In genomic region chr2:8494589-8494988, GRCh38 we compare ENCODE assay signal across 13 cellular contexts.
DNase-seq lines count a peak whose midpoint lies in the region; ATAC-seq and TF ChIP-seq lines count a peak whose summit lies in the region.
"Had no signal": no experiment of that assay in that cellular context is flagged by ENCODE, and none has a peak within 500 bp of the region (broad histone marks: within the 10 kb centered on the region; RNA-seq: fewer than 3 reads in every experiment).

No MANE protein-coding gene starts in this region.

- 61 to 72% methylated on average over 3 of the region's 3 CpGs for WGBS in heart right ventricle, 2 donors
- no CpG with 5 or more reads among the region's 3 CpGs for WGBS in neuronal stem cell (ENCODE audit: extremely low coverage in 2 of 2, insufficient read length in 2 of 2, insufficient replicate concordance in 1 of 2), 2 donors

- H3K79me1 ChIP-seq in neuronal stem cell (ENCODE audit: low read depth, low read length), result no peaks in the 10 kb centered on the region

- H2BK120ac ChIP-seq in neuronal stem cell (ENCODE audit: low read depth, low read length), result no peak overlapping the region

- peak overlapping the region; percentile 6 for H2BK15ac ChIP-seq in neuronal stem cell (ENCODE audit: low read length)

- H3K36me3 ChIP-seq in heart right ventricle, result no peaks in the 10 kb centered on the region
- H3K36me3 ChIP-seq in neuronal stem cell (replicated peaks in 1 of 2; ENCODE audit: control insufficient read depth in 2 of 2, insufficient read depth in 2 of 2, low read length in 2 of 2), result no peaks in the 10 kb centered on the region
- H3K36me3 ChIP-seq: upper lobe of left lung had no signal

- peak overlapping the region; percentile 40 for H2AK5ac ChIP-seq in neuronal stem cell (ENCODE audit: low read depth, low read length)

- intact Hi-C loops in heart right ventricle (cut with DNase I), result loop anchor here in 1 of 10 donors (10.0 kb wide), 1 partner anchor 110 kb away; no protein-coding TSS in a partner anchor

- ATAC-seq in heart right ventricle, result peak in 5 of 8 donors; percentile 18 to 55 (median 45)
- ATAC-seq in GM21381 (IDR thresholded peaks at IDR 0.05; ENCODE audit: unreplicated experiment), result no peak
- ATAC-seq in GM18907 (IDR thresholded peaks at IDR 0.05; ENCODE audit: unreplicated experiment), result no peak

- H3K4me3 ChIP-seq in heart right ventricle (no peak overlapping the region), neuronal stem cell (ENCODE audit: low read length in 2 of 2) (no peak overlapping the region)
- H3K4me3 ChIP-seq: upper lobe of left lung had no signal

- H3K9ac ChIP-seq in neuronal stem cell (ENCODE audit: low read depth, low read length, poor library complexity), result no peak overlapping the region

- no peak overlapping the region for H2BK5ac ChIP-seq in neuronal stem cell (ENCODE audit: low read length)

- peak overlapping the region; percentile 71 for H2AFZ ChIP-seq in neuronal stem cell (ENCODE audit: low read length)

- H3K4ac ChIP-seq in neuronal stem cell (ENCODE audit: low read length), result no peak overlapping the region

- peak overlapping the region; percentile 18 for H2BK12ac ChIP-seq in neuronal stem cell (ENCODE audit: low read length)

- H4K91ac ChIP-seq in neuronal stem cell (ENCODE audit: low read depth, low read length, poor library complexity), result peak overlapping the region; percentile 26

- H3K18ac ChIP-seq in neuronal stem cell (ENCODE audit: low read length), result no peak overlapping the region

- DNase-seq in HK-2 (ENCODE audit: unreplicated experiment) (peak; percentile 29), heart right ventricle (peak in 1 of 2 donors; percentile 37), neuronal stem cell (ENCODE audit: low spot score) (no peak), NCI-H226 (no peak)
- DNase-seq in effector CD4-positive, alpha-beta T cell, result no peak
- DNase-seq: activated gamma-delta T cell treated with Interleukin-2 at 50 U/mL for 16 hours; NCI-H2081 treated with DMSO at 0.1 percent for 48 hours; retina; stimulated activated CD4-positive, alpha-beta T cell treated with anti-CD3 and anti-CD28 coated beads, Interleukin-2, amount 100 ng/mL, for 48 hours had no signal

- no peak overlapping the region for H3K14ac ChIP-seq in neuronal stem cell (ENCODE audit: low read length)

- H3K27me3 ChIP-seq in heart right ventricle, result no peaks in the 10 kb centered on the region
- peaks cover 0 to 11% (median 0%) of the 10 kb centered on the region in 3 experiments for H3K27me3 ChIP-seq in neuronal stem cell (ENCODE audit: control insufficient read depth in 3 of 3, insufficient read depth in 3 of 3, low read depth in 1 of 3, low read length in 3 of 3)
- H3K27me3 ChIP-seq: upper lobe of left lung had no signal

- no peak overlapping the region for H4K8ac ChIP-seq in neuronal stem cell (ENCODE audit: low read depth, low read length)

- H3K9me3 ChIP-seq in heart right ventricle (no peaks in the 10 kb centered on the region), neuronal stem cell (replicated peaks in 1 of 2; ENCODE audit: control insufficient read depth in 2 of 2, insufficient read depth in 1 of 2, low read depth in 1 of 2, low read length in 2 of 2) (no peaks in the 10 kb centered on the region)
- H3K9me3 ChIP-seq: upper lobe of left lung had no signal

- no peak overlapping the region for H3K4me2 ChIP-seq in neuronal stem cell (ENCODE audit: insufficient read depth, low read length, poor library complexity, severe bottlenecking)

- peak overlapping the region; percentile 79 for H3K27ac ChIP-seq in C4-2B
- H3K27ac ChIP-seq in heart right ventricle, result peak overlapping the region in 4 of 10 donors; percentile 11 to 55 (median 22)
- no peak overlapping the region for H3K27ac ChIP-seq in neuronal stem cell (replicated peaks; ENCODE audit: low read length)

- TF ChIP-seq CTCF in C4-2B (conservative IDR thresholded peaks at IDR 0.05) (no peak), heart right ventricle (IDR thresholded peaks at IDR 0.05) (no peak)

- no peak overlapping the region for H3K23ac ChIP-seq in neuronal stem cell (ENCODE audit: low read depth, low read length, poor library complexity)

- peaks cover 12 to 70% (median 56%) of the 10 kb centered on the region in 9 donors for H3K4me1 ChIP-seq in heart right ventricle
- peaks cover 4 to 15% of the 10 kb centered on the region in 2 donors for H3K4me1 ChIP-seq in neuronal stem cell (ENCODE audit: control insufficient read depth in 2 of 2, insufficient read depth in 1 of 2, low read depth in 1 of 2, low read length in 2 of 2)

Comparison
In these comparisons a context has a peak if more than half of its experiments do, and no peak if none do; other contexts are left out.
1. ATAC-seq: peak in heart right ventricle (5 of 8); none in GM21381 (single experiment) and GM18907 (single experiment).